ENCODE assay signal across 28 cellular contexts in the genomic region with DNA sequence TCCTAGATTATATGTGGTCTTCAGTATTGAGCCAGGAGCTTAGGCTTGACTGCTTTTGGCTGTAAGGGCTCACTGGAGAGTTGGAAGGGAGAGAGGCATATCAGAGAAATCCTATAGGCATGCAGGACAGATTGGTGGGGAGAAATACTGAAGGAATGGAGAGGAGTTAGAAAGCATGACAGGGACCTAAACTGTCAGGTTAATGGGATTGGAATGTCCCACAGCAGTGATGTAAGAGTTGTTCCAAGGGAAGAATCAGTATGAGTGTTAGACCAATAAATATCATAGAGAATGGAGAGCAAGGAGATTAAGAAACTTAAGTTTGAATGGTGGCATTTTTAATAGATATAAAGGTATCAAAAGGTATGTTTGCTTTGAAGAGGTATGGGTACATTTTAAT. TPM values are rescaled to one million over a fixed set of nuclear protein-coding genes. Genes with fewer than 3 reads are reported as not detected.
DNase-seq lines count a peak whose midpoint lies in the region; ATAC-seq and TF ChIP-seq lines count a peak whose summit lies in the region.
"Had no signal": no experiment of that assay in that cellular context is flagged by ENCODE, and none has a peak within 500 bp of the region (broad histone marks: within the 10 kb centered on the region; RNA-seq: fewer than 3 reads in every experiment).

No MANE protein-coding gene starts in this region.

- no peaks in the 10 kb centered on the region for H3K27me3 Mint-ChIP-seq in nephron progenitor cell (ENCODE audit: low read depth, poor library complexity)
- H3K27me3 Mint-ChIP-seq: activated CD4-positive, alpha-beta T cell treated with anti-CD3 and anti-CD28 coated beads, Interleukin-2, amount 10 ng/mL, durations not matched to agents 7 days and 5 days; naive thymus-derived CD8-positive, alpha-beta T cell had no signal

- H3K27ac Mint-ChIP-seq in nephron progenitor cell: peak overlapping the region; percentile 0
- H3K27ac Mint-ChIP-seq: activated CD4-positive, alpha-beta T cell treated with anti-CD3 and anti-CD28 coated beads, Interleukin-2, amount 10 ng/mL, durations not matched to agents 7 days and 5 days; naive thymus-derived CD8-positive, alpha-beta T cell had no signal

- no peak for TF ChIP-seq POLR2A in thyroid gland (IDR thresholded peaks at IDR 0.05)

- no peaks in the 10 kb centered on the region for H3K4me1 ChIP-seq in thyroid gland
- H3K4me1 ChIP-seq: adrenal gland, esophagus squamous epithelium, parathyroid adenoma, sigmoid colon, tibial nerve had no signal

- H3K9me3 Mint-ChIP-seq in nephron progenitor cell: peaks cover 15% of the 10 kb centered on the region

- intact Hi-C loops in thyroid gland (cut with DNase I): no loop called here

- peaks cover 0 to 5% of the 10 kb centered on the region in 2 donors for H3K36me3 ChIP-seq in thyroid gland
- H3K36me3 ChIP-seq: adrenal gland had no signal

- H3K27me3 ChIP-seq in thyroid gland: no peaks in the 10 kb centered on the region
- H3K27me3 ChIP-seq: adrenal gland, esophagus squamous epithelium, hepatocyte, sigmoid colon, tibial nerve had no signal

- H3K4me3 ChIP-seq in epithelial cell of proximal tubule (ENCODE audit: low read depth, low read length) (no peak overlapping the region), thyroid gland (replicated peaks in 1 of 3) (no peak overlapping the region)
- H3K4me3 ChIP-seq: adrenal gland, esophagus squamous epithelium, hepatocyte, PC-9, sigmoid colon, tibial nerve had no signal

- H3K27ac ChIP-seq in RWPE1 (no peak overlapping the region), thyroid gland (no peak overlapping the region)
- H3K27ac ChIP-seq: adrenal gland, esophagus squamous epithelium, hepatocyte, parathyroid adenoma, PC-9, sigmoid colon, tibial nerve had no signal

- no peaks in the 10 kb centered on the region for H3K9me3 ChIP-seq in thyroid gland
- H3K9me3 ChIP-seq: adrenal gland, esophagus squamous epithelium, sigmoid colon had no signal

- POLR2A ChIA-PET in RWPE1 (lab: Yijun Ruan, JAX; ENCODE audit: low non-redundant PET): no interaction called here

- ATAC-seq in HG03025 (IDR thresholded peaks at IDR 0.05; ENCODE audit: low FRiP score, unreplicated experiment): no peak
- ATAC-seq: HepG2; naive thymus-derived CD8-positive, alpha-beta T cell; SK-N-SH treated with all-trans-retinoic acid at 6 μM for 48 hours had no signal

- H3K4me1 Mint-ChIP-seq in nephron progenitor cell: no peaks in the 10 kb centered on the region
- H3K4me1 Mint-ChIP-seq: activated CD4-positive, alpha-beta T cell treated with anti-CD3 and anti-CD28 coated beads, Interleukin-2, amount 10 ng/mL, durations not matched to agents 7 days and 5 days had no signal

- H3K36me3 Mint-ChIP-seq in nephron progenitor cell (ENCODE audit: low read depth): peaks cover 17% of the 10 kb centered on the region

- TF ChIP-seq CTCF in epithelial cell of proximal tubule (conservative IDR thresholded peaks at IDR 0.05; ENCODE audit: low read depth, low read length) (no peak), nephron progenitor cell (IDR thresholded peaks at IDR 0.05) (no peak), RWPE1 (conservative IDR thresholded peaks at IDR 0.05; ENCODE audit: low read depth) (no peak), thyroid gland (IDR thresholded peaks at IDR 0.05) (no peak)

- CTCF ChIA-PET in RWPE1 (lab: Yijun Ruan, JAX): interaction anchor here (1.1 kb wide), 1 partner anchor 43 kb away, joined by 4 read pairs; no protein-coding TSS in a partner anchor

- H3K4me3 Mint-ChIP-seq in nephron progenitor cell: no peak overlapping the region
- H3K4me3 Mint-ChIP-seq: activated CD4-positive, alpha-beta T cell treated with anti-CD3 and anti-CD28 coated beads, Interleukin-2, amount 10 ng/mL, durations not matched to agents 7 days and 5 days; naive thymus-derived CD8-positive, alpha-beta T cell had no signal

- DNase-seq in EL: peak; percentile 84
- DNase-seq in NCI-H69 (lab: John Stamatoyannopoulos, UW): peak; percentile 36
- DNase-seq in epithelial cell of proximal tubule (ENCODE audit: low read depth): peak; percentile 36
- DNase-seq in nephron progenitor cell: no peak
- no peak for DNase-seq in RWPE1 (ENCODE audit: low spot score)
- no peak for DNase-seq in thyroid gland
- no peak for DNase-seq in NCI-H1417 (lab: John Stamatoyannopoulos, UW)
- DNase-seq: activated CD4-positive, alpha-beta T cell treated with anti-CD3 and anti-CD28 coated beads, Interleukin-2, amount 10 ng/mL, durations not matched to agents 7 days and 5 days; activated CD8-positive, alpha-beta memory T cell treated with anti-CD3 and anti-CD28 coated beads, Interleukin-2, amount 50 U/mL, for 48 hours; activated effector memory CD4-positive, alpha-beta T cell treated with Interleukin-2 at 50 U/mL for 16 hours; adrenal gland; AML-193; caudate nucleus; DND-41; esophagus squamous epithelium; kidney; naive thymus-derived CD8-positive, alpha-beta T cell; NCI-H82; PC-9; sigmoid colon; stimulated activated CD4-positive, alpha-beta T cell treated with anti-CD3 and anti-CD28 coated beads, Interleukin-1b, Interleukin-23, amount 100 ng/mL, for 48 hours; stimulated activated naive CD4-positive, alpha-beta T cell had no signal

RNA-seq across cellular contexts. Expression of a gene that starts 39.7 kb away (rescaled TPM):
- total RNA-seq in epithelial cell of proximal tubule (12.9 and 14.8 TPM in 2 replicates), thyroid gland (10 to 100 TPM; 38.3 to 81.2 (median 57.0) TPM)

Comparison
In these comparisons a context has a peak if more than half of its experiments do, and no peak if none do; other contexts are left out.
1. DNase-seq: peak in EL (single experiment), NCI-H69 (single experiment) and epithelial cell of proximal tubule (single experiment); none in nephron progenitor cell (single experiment), RWPE1 (single experiment), thyroid gland (0 of 2) and NCI-H1417 (0 of 3).